ENCODE assay signal across 15 cellular contexts in genomic region chr17:49363251-49363650, GRCh38. TPM values are rescaled to one million over a fixed set of nuclear protein-coding genes. Genes with fewer than 3 reads are reported as not detected.
DNase-seq lines count a peak whose midpoint lies in the region; ATAC-seq, FAIRE-seq and TF ChIP-seq lines count a peak whose summit lies in the region.
"Had no signal": no experiment of that assay in that cellular context is flagged by ENCODE, and none has a peak within 500 bp of the region (broad histone marks: within the 10 kb centered on the region; RNA-seq: fewer than 3 reads in every experiment).

No MANE protein-coding gene starts in this region.

- BruUV-seq in HCT116 (replicated peaks; lab: Mats Ljungman, UMichigan) (no TSS peak), K562 (replicated peaks; lab: Mats Ljungman, UMichigan) (no TSS peak)

- RAD21 ChIA-PET in HCT116 (lab: Charles Lee; ENCODE audit: low non-redundant PET in 1 of 2, low total read pairs in 2 of 2, uncharacterized antibody in 2 of 2, unreplicated experiment in 2 of 2) = no interaction called here

- no peaks in the 10 kb centered on the region for H3K9me2 ChIP-seq in HCT116 (ENCODE audit: insufficient read depth)

- H3K9ac ChIP-seq in HCT116 (ENCODE audit: low read length) = no peak overlapping the region
- H3K9ac ChIP-seq in K562 (ENCODE audit: insufficient read depth in 1 of 2, low read depth in 2 of 2, low read length in 2 of 2) = peak overlapping the region in 1 of 2 experiments; percentile 21; a peak in 1 of 4 replicates

- no peaks in the 10 kb centered on the region for H3K36me3 Mint-ChIP-seq in naive B cell
- H3K36me3 Mint-ChIP-seq: activated naive CD4-positive, alpha-beta T cell treated with anti-CD3 and anti-CD28 coated beads, Interleukin-2, amount 50 U/mL, for 24 hours had no signal

- peak overlapping the region in 5 of 8 donors; percentile 59 to 96 (median 93) for H3K4me3 Mint-ChIP-seq in naive B cell

- H3K27me3 ChIP-seq in HCT116 (ENCODE audit: insufficient read depth, low read length) (no peaks in the 10 kb centered on the region), K562 (ENCODE audit: control insufficient read depth in 2 of 2, insufficient read depth in 2 of 2, low read length in 2 of 2) (no peaks in the 10 kb centered on the region)
- H3K27me3 ChIP-seq: tibial nerve had no signal

- peaks cover 51 to 57% (median 54%) of the 10 kb centered on the region in 3 donors for H3K4me1 Mint-ChIP-seq in naive B cell

- H3K4me2 ChIP-seq in HCT116 (ENCODE audit: low read length) (peak overlapping the region; percentile 78; the same call in 1 of the 2 replicates), K562 (ENCODE audit: insufficient read depth, low read length) (peak overlapping the region; percentile 81)

- 76% methylated on average over 4 of the region's 4 CpGs for WGBS in K562 (ENCODE audit: insufficient coverage, low coverage, missing lambda C conversion rate)

- TF ChIP-seq CTCF in 22Rv1 (IDR thresholded peaks at IDR 0.05) (no peak), HCT116 (IDR thresholded peaks at IDR 0.05 in 2 of 3, conservative IDR thresholded peaks at IDR 0.05 in 1 of 3; ENCODE audit: borderline replicate concordance in 1 of 3, insufficient read depth in 1 of 3, low read depth in 2 of 3, low read length in 2 of 3) (no peak), K562 (IDR thresholded peaks at IDR 0.05 in 2 of 3, conservative IDR thresholded peaks at IDR 0.05 in 1 of 3; ENCODE audit: insufficient read depth in 2 of 3, low read depth in 1 of 3, low read length in 3 of 3) (no peak), GM13977 (IDR thresholded peaks at IDR 0.05; ENCODE audit: extremely low read depth, insufficient read depth, missing control alignments) (no peak)

- H4K20me1 ChIP-seq in HCT116 (ENCODE audit: insufficient read depth) = 0 out of 2 replicates have a peak, but pooled peaks cover 6% of the 10 kb centered on the region
- no peaks in the 10 kb centered on the region; the same call in 1 of the 2 replicates for H4K20me1 ChIP-seq in K562 (replicated peaks; ENCODE audit: control insufficient read depth, insufficient read depth, low read length)

- H3K4me3 ChIP-seq in HCT116 (replicated peaks in 1 of 2; ENCODE audit: low read depth in 1 of 2, low read length in 2 of 2) (no peak overlapping the region), K562 (no peak overlapping the region)

- TF ChIP-seq RAD21 in HCT116 (IDR thresholded peaks at IDR 0.05; ENCODE audit: low read depth) (no peak), K562 (CRISPR knock-in tag; conservative IDR thresholded peaks at IDR 0.05 in 1 of 2, IDR thresholded peaks at IDR 0.05 in 1 of 2) (no peak)

- H3K27ac ChIP-seq in 22Rv1 (peak overlapping the region; percentile 94), HCT116 (ENCODE audit: low read depth, low read length) (no peak overlapping the region), K562 (ENCODE audit: extremely low read depth, low read depth, low read length) (no peak overlapping the region; the same call in 2 of the 3 replicates)

- no peaks in the 10 kb centered on the region for H3K27me3 Mint-ChIP-seq in naive B cell
- H3K27me3 Mint-ChIP-seq: activated naive CD4-positive, alpha-beta T cell treated with anti-CD3 and anti-CD28 coated beads, Interleukin-2, amount 50 U/mL, for 24 hours had no signal

- no peak for TF ChIP-seq EP300 in K562 (IDR thresholded peaks at IDR 0.05; ENCODE audit: low read length)

- H3K79me2 ChIP-seq in HCT116 (ENCODE audit: insufficient read depth, low read length) = peaks cover 33% of the 10 kb centered on the region
- H3K79me2 ChIP-seq in K562 (ENCODE audit: control insufficient read depth, insufficient read depth, low read length) = peaks cover 34% of the 10 kb centered on the region

- intact Hi-C loops in HCT116 (cut with micrococcal nuclease) = no loop called here
- intact Hi-C loops in K562 (cut with micrococcal nuclease) = no loop called here

- no peaks in the 10 kb centered on the region for H3K9me3 ChIP-seq in HCT116 (ENCODE audit: control insufficient read depth in 1 of 2, insufficient read depth in 1 of 2, low read depth in 1 of 2, low read length in 2 of 2)
- no peaks in the 10 kb centered on the region for H3K9me3 ChIP-seq in K562 (replicated peaks; ENCODE audit: control insufficient read depth, insufficient read depth, low read depth, low read length)
- H3K9me3 ChIP-seq: tibial nerve had no signal

- H3K27ac Mint-ChIP-seq in naive B cell = peak overlapping the region in 3 of 6 donors; percentile 72 to 97 (median 92)

- POLR2A ChIA-PET in HCT116 (lab: Charles Lee) (no interaction called here), K562 (lab: Yijun Ruan, JAX) (no interaction called here)

- no peak for DNase-seq in HCT116 (ENCODE audit: low read depth, low spot score)
- DNase-seq in K562 (ENCODE audit: extremely low read depth in 1 of 4, low spot score in 3 of 4) = no peak
- no peak for DNase-seq in naive B cell
- DNase-seq in GM13977 (ENCODE audit: low spot score) = no peak
- no peak for DNase-seq in GM19239 (ENCODE audit: insufficient read length, low spot score)
- no peak for DNase-seq in ureter (ENCODE audit: low spot score)
- no peak for DNase-seq in GOT3 (lab: John Stamatoyannopoulos, UW)
- DNase-seq: activated CD8-positive, alpha-beta T cell treated with anti-CD3 and anti-CD28 coated beads, Interleukin-2, amount 10 ng/mL, durations not matched to agents 7 days and 5 days; DMS79; KBM-7; NCI-H526 had no signal

- no peak for FAIRE-seq in K562 (lab: Jason Lieb, UNC)
- FAIRE-seq in GM19239 (lab: Jason Lieb, UNC) = no peak

- H3K9me3 Mint-ChIP-seq in naive B cell = no peaks in the 10 kb centered on the region
- H3K9me3 Mint-ChIP-seq: activated naive CD4-positive, alpha-beta T cell treated with anti-CD3 and anti-CD28 coated beads, Interleukin-2, amount 50 U/mL, for 24 hours had no signal

- no peaks in the 10 kb centered on the region for H3K9me1 ChIP-seq in K562 (ENCODE audit: control insufficient read depth, insufficient read depth, low read length)

- no peaks in the 10 kb centered on the region for H3K36me3 ChIP-seq in HCT116 (ENCODE audit: control insufficient read depth in 1 of 2, insufficient read depth in 2 of 2, low read length in 2 of 2)
- no peaks in the 10 kb centered on the region for H3K36me3 ChIP-seq in K562 (ENCODE audit: control insufficient read depth, insufficient read depth, low read length)
- H3K36me3 ChIP-seq: tibial nerve had no signal

- CTCF ChIA-PET in HCT116 (lab: Charles Lee) (no interaction called here), K562 (lab: Yijun Ruan, JAX; ENCODE audit: low intra/inter-chr PET ratio) (interaction anchor here (0.6 kb wide), 1 partner anchor 336 kb away, joined by 3 read pairs; no protein-coding TSS in a partner anchor)

- peaks cover 18 to 24% of the 10 kb centered on the region in 2 experiments for H3K4me1 ChIP-seq in HCT116 (ENCODE audit: control insufficient read depth in 1 of 2, insufficient read depth in 2 of 2, low read length in 2 of 2)
- peaks cover 15 to 38% of the 10 kb centered on the region in 2 experiments; a peak in 4 of 5 replicates for H3K4me1 ChIP-seq in K562 (replicated peaks in 1 of 2; ENCODE audit: control insufficient read depth in 2 of 2, insufficient read depth in 2 of 2, low read length in 2 of 2)

- in situ Hi-C loops in K562 (cut with MboI) (no loop called here), GM13977 (cut with MboI; ENCODE audit: low pct_unique_long_range_greater_than_20kb, low sequenced_read_pairs, unreplicated experiment) (no loop called here)

- TF ChIP-seq POLR2A in HCT116 (IDR thresholded peaks at IDR 0.05; ENCODE audit: borderline replicate concordance, extremely low read depth, insufficient read depth, insufficient read length) = no peak
- no peak for TF ChIP-seq POLR2A in K562 (conservative IDR thresholded peaks at IDR 0.05)

- no peak for ATAC-seq in HCT116
- ATAC-seq in K562 = no peak
- no peak for ATAC-seq in naive B cell (ENCODE audit: low read depth in 2 of 2)
- ATAC-seq: activated CD8-positive, alpha-beta T cell treated with anti-CD3 and anti-CD28 coated beads, Interleukin-2, amount 10 ng/mL, durations not matched to agents 7 days and 5 days; Right ventricle myocardium inferior had no signal

- H2AFZ ChIP-seq in HCT116 (ENCODE audit: low read depth, low read length, poor library complexity, severe bottlenecking) = no peak overlapping the region
- H2AFZ ChIP-seq in K562 (ENCODE audit: low read depth, low read length) = peak overlapping the region; percentile 97

RNA-seq across cellular contexts. Expression of gene ZNF652, which starts 1.2 kb away (rescaled TPM):
- total RNA-seq in HCT116 (2021; ENCODE audit: unreplicated experiment) (27.8 TPM), K562 (2014; rRNA removed) (6.9 and 9.7 TPM in 2 replicates), K562 (2014; rRNA removed; fragmentation: Illumina TruSeq; extraction: Trizol) (13.0 and 13.1 TPM in 2 replicates), K562 (2015; rRNA removed; fragmentation: Illumina TruSeq; extraction: Trizol) (15.5 and 15.8 TPM in 2 replicates), K562 (2021) (12.9 and 15.2 TPM in 2 replicates), ureter (44.6 TPM)
- 7.9 and 9.3 TPM in 2 replicates for polyA plus RNA-seq in HCT116 (2012)
- total RNA-seq in K562 (2011; cell fraction: chromatin; rRNA removed; ENCODE audit: low replicate concordance) = 8.2 and 25.2 TPM in 2 replicates
- 5.3 and 8.6 TPM in 2 replicates for total RNA-seq in K562 (2011; cell fraction: nucleolus; rRNA removed)
- 14.1 and 23.3 TPM in 2 replicates for total RNA-seq in K562 (2011; cell fraction: nucleoplasm; rRNA removed)
- polyA plus RNA-seq in K562 (2011; rRNA removed) (8.6 and 13.3 TPM in 2 replicates), K562 (2014; fragmentation: Illumina TruSeq; extraction: Trizol) (4.8 and 5.2 TPM in 2 replicates), K562 (2014; fragmentation: Nextera tagmentation; extraction: Ambion mirVana) (1 to 10 TPM; 6.1 to 7.8 TPM), K562 (2014; rRNA removed) (4.7 and 5.1 TPM in 2 replicates), naive B cell (ENCODE audit: low read depth in 6 of 6) (10 to 100 TPM; 16.9 to 38.2 (median 33.7) TPM)
- polyA plus RNA-seq in K562 (2011; cell fraction: cytosol; rRNA removed) = 3.4 and 8.5 TPM in 2 replicates
- 6.3 and 11.5 TPM in 2 replicates for polyA plus RNA-seq in K562 (2011; cell fraction: nucleus; rRNA removed)
- 3.9 and 4.3 TPM in 2 replicates for polyA plus RNA-seq in K562 (2012)
- polyA minus RNA-seq in K562 (2011; rRNA and poly(A)+ RNA removed) = 33.6 and 48.2 TPM in 2 replicates
- polyA minus RNA-seq in K562 (2011; cell fraction: cytosol; rRNA and poly(A)+ RNA removed) = 17.8 and 20.3 TPM in 2 replicates
- 4.7 and 12.3 TPM in 2 replicates for polyA minus RNA-seq in K562 (2011; cell fraction: nucleus; rRNA and poly(A)+ RNA removed)

RNA-seq across cellular contexts. Expression of gene PHB1, which starts 51.4 kb away (rescaled TPM):
- total RNA-seq in HCT116 (2021; ENCODE audit: unreplicated experiment) (534 TPM), K562 (2014; rRNA removed) (252 and 320 TPM in 2 replicates), K562 (2014; rRNA removed; fragmentation: Illumina TruSeq; extraction: Trizol) (307 and 349 TPM in 2 replicates), K562 (2015; rRNA removed; fragmentation: Illumina TruSeq; extraction: Trizol) (259 and 265 TPM in 2 replicates), K562 (2021) (447 and 460 TPM in 2 replicates), ureter (172 TPM)
- 610 and 700 TPM in 2 replicates for polyA plus RNA-seq in HCT116 (2012)
- total RNA-seq in K562 (2011; cell fraction: chromatin; rRNA removed; ENCODE audit: low replicate concordance) = 85.2 and 139 TPM in 2 replicates
- total RNA-seq in K562 (2011; cell fraction: nucleolus; rRNA removed) = 115 and 129 TPM in 2 replicates
- 138 and 143 TPM in 2 replicates for total RNA-seq in K562 (2011; cell fraction: nucleoplasm; rRNA removed)
- polyA plus RNA-seq in K562 (2011; rRNA removed) (818 and 879 TPM in 2 replicates), K562 (2014; fragmentation: Illumina TruSeq; extraction: Trizol) (486 and 570 TPM in 2 replicates), K562 (2014; fragmentation: Nextera tagmentation; extraction: Ambion mirVana) (100 to 1,000 TPM; 191 to 412 TPM), K562 (2014; rRNA removed) (322 and 377 TPM in 2 replicates), naive B cell (ENCODE audit: low read depth in 6 of 6) (100 to 1,000 TPM; 122 to 241 (median 136) TPM)
- 709 and 767 TPM in 2 replicates for polyA plus RNA-seq in K562 (2011; cell fraction: cytosol; rRNA removed)
- polyA plus RNA-seq in K562 (2011; cell fraction: nucleus; rRNA removed) = 244 and 297 TPM in 2 replicates
- polyA plus RNA-seq in K562 (2012) = 257 and 546 TPM in 2 replicates
- polyA minus RNA-seq in K562 (2011; rRNA and poly(A)+ RNA removed) = 533 and 763 TPM in 2 replicates
- polyA minus RNA-seq in K562 (2011; cell fraction: cytosol; rRNA and poly(A)+ RNA removed) = 146 and 192 TPM in 2 replicates
- polyA minus RNA-seq in K562 (2011; cell fraction: nucleus; rRNA and poly(A)+ RNA removed) = 40.4 and 68.0 TPM in 2 replicates
